Comparison of ENCODE assay signal across 8 cellular contexts in genomic region chr17:43994272-43995149, GRCh38. TPM values are rescaled to one million over a fixed set of nuclear protein-coding genes. Genes with fewer than 3 reads are reported as not detected.
A peak's percentile ranks its signal among the peaks of the same experiment; 100 is the strongest.
DNase-seq lines count a peak whose midpoint lies in the region; ATAC-seq and TF ChIP-seq lines count a peak whose summit lies in the region.

No MANE protein-coding gene starts in this region.

- TF ChIP-seq POLR2A in esophagus squamous epithelium (IDR thresholded peaks at IDR 0.05): no peak

- H3K4me3 ChIP-seq in ACC112 (ENCODE audit: low read depth, low read length) (peak overlapping the region; percentile 74), GM12875 (ENCODE audit: low read depth, low read length) (no peak overlapping the region), esophagus squamous epithelium (peak overlapping the region in 3 of 4 donors; percentile 11 to 59 (median 22))

- H3K9me3 ChIP-seq in esophagus squamous epithelium: no peaks in the 10 kb centered on the region

- intact Hi-C loops in esophagus squamous epithelium (cut with DNase I): loop anchor here (10.0 kb wide), 1 partner anchor 50 kb away; the partner anchor contains the start of gene PPY

- no peaks in the 10 kb centered on the region for H3K9me3 Mint-ChIP-seq in activated T-cell treated with anti-CD3 and anti-CD28 coated beads, Interleukin-2, amount 50 U/mL, for 24 hours

- TF ChIP-seq CTCF in GM12875 (IDR thresholded peaks at IDR 0.05; ENCODE audit: borderline replicate concordance, insufficient read depth, low read depth, low read length) (peak; percentile 83), esophagus squamous epithelium (IDR thresholded peaks at IDR 0.05) (peak; percentile 71 to 88 (median 82))

- H3K27ac Mint-ChIP-seq in activated T-cell treated with anti-CD3 and anti-CD28 coated beads, Interleukin-2, amount 50 U/mL, for 24 hours: no peak overlapping the region

- peaks cover 4% of the 10 kb centered on the region for H3K4me1 Mint-ChIP-seq in activated T-cell treated with anti-CD3 and anti-CD28 coated beads, Interleukin-2, amount 50 U/mL, for 24 hours (ENCODE audit: low read depth)

- peak overlapping the region; percentile 97 for H2AFZ ChIP-seq in ACC112 (ENCODE audit: low read length, unreplicated experiment)

- H3K4me1 ChIP-seq in ACC112 (ENCODE audit: control insufficient read depth, insufficient read depth, low read length, unreplicated experiment) (peaks cover 11% of the 10 kb centered on the region), esophagus squamous epithelium (peaks cover 0 to 12% (median 6%) of the 10 kb centered on the region in 3 donors)

- DNase-seq in NCI-H82 treated with DMSO at 0.1 percent for 48 hours (lab: John Stamatoyannopoulos, UW; ENCODE audit: unreplicated experiment): peak; percentile 14
- DNase-seq in activated T-cell treated with anti-CD3 and anti-CD28 coated beads, Interleukin-2, amount 50 U/mL, for 24 hours: peak; percentile 81
- no peak for DNase-seq in esophagus squamous epithelium (lab: John Stamatoyannopoulos, UW)
- DNase-seq in myocyte (ENCODE audit: low read depth): peak; percentile 71
- peak; percentile 16 to 68 (median 62) for DNase-seq in stimulated activated naive CD4-positive, alpha-beta T cell (lab: John Stamatoyannopoulos, UW)

- H3K27ac ChIP-seq in ACC112 (ENCODE audit: low read depth, low read length) (no peak overlapping the region), esophagus squamous epithelium (no peak overlapping the region)

- peak overlapping the region; percentile 15 for H3K4me3 Mint-ChIP-seq in activated T-cell treated with anti-CD3 and anti-CD28 coated beads, Interleukin-2, amount 50 U/mL, for 24 hours

- WGBS in esophagus squamous epithelium, 2 donors: 15 to 24% methylated on average over 6 to 26 of the region's 52 CpGs

- H3K27me3 Mint-ChIP-seq in activated T-cell treated with anti-CD3 and anti-CD28 coated beads, Interleukin-2, amount 50 U/mL, for 24 hours: peaks cover 31% of the 10 kb centered on the region

- ATAC-seq in HG03520 (IDR thresholded peaks at IDR 0.05; ENCODE audit: unreplicated experiment): no peak

- H3K36me3 Mint-ChIP-seq in activated T-cell treated with anti-CD3 and anti-CD28 coated beads, Interleukin-2, amount 50 U/mL, for 24 hours (ENCODE audit: low read depth): no peaks in the 10 kb centered on the region

- H3K27me3 ChIP-seq in ACC112 (ENCODE audit: insufficient read depth, low read length) (no peaks in the 10 kb centered on the region), esophagus squamous epithelium (peaks cover 0 to 7% (median 3%) of the 10 kb centered on the region in 4 donors)

- no peaks in the 10 kb centered on the region for H3K79me2 ChIP-seq in ACC112 (ENCODE audit: control insufficient read depth, insufficient read depth, low read length, unreplicated experiment)

- H3K36me3 ChIP-seq in ACC112 (ENCODE audit: insufficient read depth, low read length) (no peaks in the 10 kb centered on the region), esophagus squamous epithelium (no peaks in the 10 kb centered on the region)

RNA-seq across cellular contexts. Expression of gene NAGS, which starts 9.9 kb away (rescaled TPM):
- total RNA-seq in esophagus squamous epithelium (1 to 10 TPM in 3 of 4 donors, under 1 TPM in 1; 0.64 to 2.7 (median 2.1) TPM), myocyte (0.10 and 0.40 TPM in 2 replicates)
- 0.84 TPM for polyA plus RNA-seq in myocyte (2012)

RNA-seq across cellular contexts. Expression of gene TMEM101, which starts 20.3 kb away (rescaled TPM):
- total RNA-seq in esophagus squamous epithelium: 10 to 100 TPM; 20.6 to 40.8 (median 34.1) TPM
- total RNA-seq in myocyte: 36.8 and 40.6 TPM in 2 replicates
- 27.1 TPM for polyA plus RNA-seq in myocyte (2012)

RNA-seq across cellular contexts. Expression of gene PYY, which starts 40.8 kb away (rescaled TPM):
- not detected for total RNA-seq in esophagus squamous epithelium
- total RNA-seq in myocyte: 0.19 TPM in 1 of 2 replicates, not detected in the other
- not detected for polyA plus RNA-seq in myocyte (2012)

RNA-seq across cellular contexts. Expression of gene PPY, which starts 52.2 kb away (rescaled TPM):
- not detected for total RNA-seq in esophagus squamous epithelium
- total RNA-seq in myocyte: not detected in 2 replicates
- polyA plus RNA-seq in myocyte (2012): not detected
